27 cellular contexts compared by ENCODE assay signal in genomic region chr10:87729940-87730339, GRCh38.
"Had no signal": no experiment of that assay in that cellular context is flagged by ENCODE, and none has a peak within 500 bp of the region (broad histone marks: within the 10 kb centered on the region; RNA-seq: fewer than 3 reads in every experiment).

No MANE protein-coding gene starts in this region.

- FAIRE-seq: urothelium cell line had no signal

- H3K4me3 Mint-ChIP-seq: stimulated activated effector memory CD8-positive, alpha-beta T cell treated with anti-CD3 and anti-CD28 coated beads, Interleukin-12 subunit alpha, Interleukin-12 subunit beta, amount 100 ng/mL, for 72 hours; stimulated activated naive B cell treated with anti-CD40 and anti-IgM and Interleukin-4, amounts not matched to agents 10 μg/mL and 1 μg/mL and 100 μg/mL, for 72 hours; stimulated activated naive CD8-positive, alpha-beta T cell treated with anti-CD3 and anti-CD28 coated beads, Interleukin-15, amount 100 ng/mL, for 72 hours; stimulated activated naive CD8-positive, alpha-beta T cell treated with anti-CD3 and anti-CD28 coated beads, Interleukin-15, Interleukin-2, amounts not matched to agents 100 ng/mL and 50 ng/mL, for 24 hours had no signal

- H3K9me3 Mint-ChIP-seq: stimulated activated effector memory CD8-positive, alpha-beta T cell treated with anti-CD3 and anti-CD28 coated beads, Interleukin-12 subunit alpha, Interleukin-12 subunit beta, amount 100 ng/mL, for 72 hours; stimulated activated naive B cell treated with anti-CD40 and anti-IgM and Interleukin-4, amounts not matched to agents 10 μg/mL and 1 μg/mL and 100 μg/mL, for 72 hours; stimulated activated naive CD8-positive, alpha-beta T cell treated with anti-CD3 and anti-CD28 coated beads, Interleukin-15, amount 100 ng/mL, for 72 hours; stimulated activated naive CD8-positive, alpha-beta T cell treated with anti-CD3 and anti-CD28 coated beads, Interleukin-15, Interleukin-2, amounts not matched to agents 100 ng/mL and 50 ng/mL, for 24 hours had no signal

- H3K27me3 ChIP-seq: stomach, suprapubic skin, testis, thyroid gland, tibial artery, tibial nerve, transverse colon, upper lobe of left lung, upper lobe of right lung, uterus, vagina had no signal

- H3K4me1 ChIP-seq: suprapubic skin, uterus, vagina had no signal

- H3K27ac Mint-ChIP-seq: stimulated activated effector memory CD8-positive, alpha-beta T cell treated with anti-CD3 and anti-CD28 coated beads, Interleukin-12 subunit alpha, Interleukin-12 subunit beta, amount 100 ng/mL, for 72 hours; stimulated activated naive B cell treated with anti-CD40 and anti-IgM and Interleukin-4, amounts not matched to agents 10 μg/mL and 1 μg/mL and 100 μg/mL, for 72 hours; stimulated activated naive CD8-positive, alpha-beta T cell treated with anti-CD3 and anti-CD28 coated beads, Interleukin-15, amount 100 ng/mL, for 72 hours; stimulated activated naive CD8-positive, alpha-beta T cell treated with anti-CD3 and anti-CD28 coated beads, Interleukin-15, Interleukin-2, amounts not matched to agents 100 ng/mL and 50 ng/mL, for 24 hours had no signal

- H3K36me3 ChIP-seq: stomach, suprapubic skin, thoracic aorta, thyroid gland, tibial nerve, transverse colon, uterus, vagina had no signal

- H3K4me3 ChIP-seq: stomach, suprapubic skin, testis, thoracic aorta, thyroid gland, tibial artery, tibial nerve, transverse colon, upper lobe of left lung, upper lobe of right lung, uterus, vagina had no signal

- ATAC-seq: stimulated activated effector memory CD8-positive, alpha-beta T cell treated with anti-CD3 and anti-CD28 coated beads, Interleukin-12 subunit alpha, Interleukin-12 subunit beta, amount 100 ng/mL, for 72 hours; stimulated activated naive B cell treated with anti-CD40 and anti-IgM and Interleukin-4, amounts not matched to agents 10 μg/mL and 1 μg/mL and 100 μg/mL, for 72 hours; stimulated activated naive CD8-positive, alpha-beta T cell treated with anti-CD3 and anti-CD28 coated beads, Interleukin-15, amount 100 ng/mL, for 72 hours; stimulated activated naive CD8-positive, alpha-beta T cell treated with anti-CD3 and anti-CD28 coated beads, Interleukin-15, Interleukin-2, amounts not matched to agents 100 U/mL and 50 U/mL, for 24 hours; upper lobe of right lung had no signal

- H3K27ac ChIP-seq: stomach, suprapubic skin, testis, thoracic aorta, thyroid gland, tibial artery, tibial nerve, transverse colon, upper lobe of right lung, uterus, vagina had no signal

- H3K9me3 ChIP-seq: stomach, suprapubic skin, testis, thoracic aorta, thyroid gland, tibial artery, tibial nerve, transverse colon, upper lobe of left lung, upper lobe of right lung, uterus, vagina had no signal

- H3K36me3 Mint-ChIP-seq: stimulated activated effector memory CD8-positive, alpha-beta T cell treated with anti-CD3 and anti-CD28 coated beads, Interleukin-12 subunit alpha, Interleukin-12 subunit beta, amount 100 ng/mL, for 72 hours; stimulated activated naive B cell treated with anti-CD40 and anti-IgM and Interleukin-4, amounts not matched to agents 10 μg/mL and 1 μg/mL and 100 μg/mL, for 72 hours had no signal

- H3K4me1 Mint-ChIP-seq: stimulated activated effector memory CD8-positive, alpha-beta T cell treated with anti-CD3 and anti-CD28 coated beads, Interleukin-12 subunit alpha, Interleukin-12 subunit beta, amount 100 ng/mL, for 72 hours; stimulated activated naive CD8-positive, alpha-beta T cell treated with anti-CD3 and anti-CD28 coated beads, Interleukin-15, amount 100 ng/mL, for 72 hours had no signal

- DNase-seq: stimulated activated CD4-positive, alpha-beta T cell treated with anti-CD3 and anti-CD28 coated beads, Interleukin-2, amount 100 ng/mL, for 24 hours; stimulated activated CD4-positive, alpha-beta T cell treated with anti-CD3 and anti-CD28 coated beads, Interleukin-2, amount 100 ng/mL, for 48 hours; stimulated activated CD4-positive, alpha-beta T cell treated with anti-CD3 and anti-CD28 coated beads, Interleukin-4, amount 100 ng/mL, for 1 hour; stimulated activated CD4-positive, alpha-beta T cell treated with anti-CD3 and anti-CD28 coated beads, Interleukin-4, amount 100 ng/mL, for 24 hours; stimulated activated CD4-positive, alpha-beta T cell treated with anti-CD3 and anti-CD28 coated beads, Interleukin-4, amount 100 ng/mL, for 4 hours; stimulated activated CD8-positive, alpha-beta memory T cell treated with anti-CD3 and anti-CD28 coated beads, Interleukin-4, amount 100 ng/mL, for 48 hours; stimulated activated naive B cell treated with anti-CD40 and anti-IgM and Interleukin-4, amounts not matched to agents 10 μg/mL and 1 μg/mL and 100 μg/mL, for 72 hours; stimulated activated naive CD4-positive, alpha-beta T cell; stimulated activated naive CD4-positive, alpha-beta T cell treated with Interleukin-2 at 50 U/mL for 16 hours; stimulated activated naive CD8-positive, alpha-beta T cell treated with anti-CD3 and anti-CD28 coated beads, Interleukin-15, amount 100 ng/mL, for 72 hours; stimulated activated naive CD8-positive, alpha-beta T cell treated with anti-CD3 and anti-CD28 coated beads, Interleukin-15, Interleukin-2, amounts not matched to agents 100 U/mL and 50 U/mL, for 24 hours; stomach; substantia nigra; testis; thyroid gland; tibial artery; transverse colon; upper lobe of left lung; upper lobe of right lung; uterus had no signal
